23 cellular contexts compared by ENCODE assay signal in genomic region chr5:153402550-153402949, GRCh38.
A peak's percentile ranks its signal among the peaks of the same experiment; 100 is the strongest.
DNase-seq lines count a peak whose midpoint lies in the region; FAIRE-seq and TF ChIP-seq lines count a peak whose summit lies in the region.
"Had no signal": no experiment of that assay in that cellular context is flagged by ENCODE, and none has a peak within 500 bp of the region (broad histone marks: within the 10 kb centered on the region; RNA-seq: fewer than 3 reads in every experiment).

No MANE protein-coding gene starts in this region.

- H3K9me3 Mint-ChIP-seq in osteocyte (ENCODE audit: unreplicated experiment) = no peaks in the 10 kb centered on the region
- H3K9me3 Mint-ChIP-seq: activated CD4-positive, alpha-beta memory T cell treated with anti-CD3 and anti-CD28 coated beads for 36 hours; activated naive CD4-positive, alpha-beta T cell treated with anti-CD3 and anti-CD28 coated beads for 36 hours had no signal

- H3K4me3 Mint-ChIP-seq in osteocyte (ENCODE audit: unreplicated experiment) = no peak overlapping the region
- H3K4me3 Mint-ChIP-seq: activated CD4-positive, alpha-beta memory T cell treated with anti-CD3 and anti-CD28 coated beads for 36 hours; activated naive CD4-positive, alpha-beta T cell treated with anti-CD3 and anti-CD28 coated beads for 36 hours had no signal

- POLR2A ChIA-PET in BJ (lab: Charles Lee) = interaction anchor here (0.5 kb wide), 1 partner anchor 1602 kb away, joined by 4 read pairs; no protein-coding TSS in a partner anchor

- no peak for TF ChIP-seq CTCF in BJ (IDR thresholded peaks at IDR 0.05; ENCODE audit: insufficient read depth, low read depth, low read length)
- no peak for TF ChIP-seq CTCF in astrocyte of the spinal cord (IDR thresholded peaks at IDR 0.05; ENCODE audit: low read depth, low read length)
- peak; percentile 37 for TF ChIP-seq CTCF in osteocyte (IDR thresholded peaks at IDR 0.05)

- H3K27ac Mint-ChIP-seq in osteocyte (ENCODE audit: unreplicated experiment) = no peak overlapping the region
- H3K27ac Mint-ChIP-seq: activated CD4-positive, alpha-beta memory T cell treated with anti-CD3 and anti-CD28 coated beads for 36 hours; activated naive CD4-positive, alpha-beta T cell treated with anti-CD3 and anti-CD28 coated beads for 36 hours had no signal

- CTCF ChIA-PET in BJ (lab: Yijun Ruan, JAX) = interaction anchor here (0.6 to 2.0 kb wide), 3 partner anchors 13 to 810 kb away, joined by 3 to 4 read pairs (median 4); no protein-coding TSS in a partner anchor

- H3K36me3 ChIP-seq in BJ (ENCODE audit: control insufficient read depth, insufficient read depth, low read length) = no peaks in the 10 kb centered on the region
- H3K36me3 ChIP-seq: gastroesophageal sphincter, left ventricle myocardium inferior, spleen had no signal

- no peaks in the 10 kb centered on the region for H3K36me3 Mint-ChIP-seq in osteocyte (ENCODE audit: unreplicated experiment)
- H3K36me3 Mint-ChIP-seq: activated CD4-positive, alpha-beta memory T cell treated with anti-CD3 and anti-CD28 coated beads for 36 hours had no signal

- peaks cover 15% of the 10 kb centered on the region for H3K4me1 Mint-ChIP-seq in osteocyte (ENCODE audit: unreplicated experiment)

- no peak for FAIRE-seq in HTR-8/SVneo (lab: Jason Lieb, UNC)
- FAIRE-seq: endothelial cell of umbilical vein had no signal

- no peaks in the 10 kb centered on the region for H3K27me3 ChIP-seq in BJ (ENCODE audit: control insufficient read depth, insufficient read depth, low read length)
- H3K27me3 ChIP-seq: body of pancreas, gastroesophageal sphincter, spleen had no signal

- H3K4me3 ChIP-seq in BJ (ENCODE audit: low read depth, low read length) (no peak overlapping the region), astrocyte of the spinal cord (ENCODE audit: low read depth, low read length) (no peak overlapping the region)
- H3K4me3 ChIP-seq: body of pancreas, gastroesophageal sphincter, left ventricle myocardium inferior, spleen had no signal

- in situ Hi-C loops in astrocyte of the spinal cord (cut with HindIII; ENCODE audit: low sequenced_read_pairs) = no loop called here

- H3K27me3 Mint-ChIP-seq in osteocyte (ENCODE audit: unreplicated experiment) = no peaks in the 10 kb centered on the region
- H3K27me3 Mint-ChIP-seq: activated CD4-positive, alpha-beta memory T cell treated with anti-CD3 and anti-CD28 coated beads for 36 hours had no signal

- DNase-seq in BJ (ENCODE audit: low read depth) (peak; percentile 67), HTR-8/SVneo (ENCODE audit: insufficient read length, low spot score) (peak; percentile 28), astrocyte of the spinal cord (ENCODE audit: low read depth, low spot score) (peak; percentile 43), osteocyte (ENCODE audit: extremely low spot score, unreplicated experiment) (no peak), DMS153 treated with DMSO at 0.1 percent for 48 hours (lab: John Stamatoyannopoulos, UW; ENCODE audit: unreplicated experiment) (no peak), medulla oblongata (ENCODE audit: extremely low spot score) (no peak), DMS 273 (lab: John Stamatoyannopoulos, UW; ENCODE audit: unreplicated experiment) (no peak)
- DNase-seq in effector CD4-positive, alpha-beta T cell = no peak
- DNase-seq: activated CD4-positive, alpha-beta memory T cell treated with anti-CD3 and anti-CD28 coated beads for 36 hours; activated naive CD4-positive, alpha-beta T cell treated with anti-CD3 and anti-CD28 coated beads for 36 hours; AML-193; body of pancreas; Calu3; cortex of kidney; left ventricle myocardium inferior; NCI-H1694 treated with DMSO at 0.1 percent for 48 hours; NCI-H345; NK-92 treated with Interleukin-12 subunit alpha and Interleukin-12 subunit beta, amount 100 ng/mL, for 24 hours; spleen; stimulated activated CD8-positive, alpha-beta memory T cell treated with anti-CD3 and anti-CD28 coated beads, Interleukin-4, amount 100 ng/mL, for 48 hours; T-helper 2 cell had no signal

Comparison
In these comparisons a context has a peak if more than half of its experiments do, and no peak if none do; other contexts are left out.
1. DNase-seq: peak in BJ (single experiment), HTR-8/SVneo (single experiment) and astrocyte of the spinal cord (single experiment); none in osteocyte (single experiment), DMS153 treated with DMSO at 0.1 percent for 48 hours (single experiment), effector CD4-positive, alpha-beta T cell (single experiment), medulla oblongata (single experiment) and DMS 273 (single experiment).